ENCODE assay signal across 8 cellular contexts in genomic region chr9:116687074-116687761, GRCh38. TPM values are rescaled to one million over a fixed set of nuclear protein-coding genes. Genes with fewer than 3 reads are reported as not detected.
DNase-seq lines count a peak whose midpoint lies in the region; ATAC-seq and TF ChIP-seq lines count a peak whose summit lies in the region.

TSS of gene TRIM32 (plus strand) at chr9:116687305. CDS start at chr9:116697743, 10,438 bp downstream.

- H3K4me3 ChIP-seq in GM06990 (replicated peaks; ENCODE audit: low read depth, low read length), result peak within 1 kb of the TSS; percentile 89
- peak within 1 kb of the TSS; percentile 74 for H3K4me3 ChIP-seq in ovary
- H3K4me3 ChIP-seq in thoracic aorta, result peak within 1 kb of the TSS; percentile 89

- TF ChIP-seq EP300 in ovary (IDR thresholded peaks at IDR 0.05), result no peak

- peak; percentile 92 for DNase-seq in GM06990 (ENCODE audit: extremely low read depth, insufficient read length)
- DNase-seq in HEK293T (ENCODE audit: extremely low spot score), result peak; percentile 95
- peak; percentile 93 for DNase-seq in NAMALWA (ENCODE audit: low spot score)
- peak; percentile 60 for DNase-seq in SKM-1 treated with dmso at 0.1 percent for 144 hours (lab: John Stamatoyannopoulos, UW; ENCODE audit: unreplicated experiment)
- DNase-seq in head of caudate nucleus, result peak; percentile 73 to 97 (median 94)
- DNase-seq in ovary, result peak; percentile 89 to 95 (median 94)
- peak; percentile 70 for DNase-seq in thoracic aorta (ENCODE audit: low spot score)

- peaks cover 2% of the 10 kb centered on the region for H3K36me3 Mint-ChIP-seq in activated naive CD8-positive, alpha-beta T cell

- H3K27ac ChIP-seq in ovary, result peak within 1 kb of the TSS in 1 of 2 donors; percentile 33
- H3K27ac ChIP-seq in thoracic aorta, result peak within 1 kb of the TSS in 1 of 2 donors; percentile 50

- no peak for TF ChIP-seq CTCF in GM06990 (IDR thresholded peaks at IDR 0.05; ENCODE audit: insufficient read depth, low read length, poor library complexity, severe bottlenecking)
- no peak for TF ChIP-seq CTCF in ovary (IDR thresholded peaks at IDR 0.05)
- no peak for TF ChIP-seq CTCF in thoracic aorta (IDR thresholded peaks at IDR 0.05)

- H3K9me3 ChIP-seq in ovary, result no peaks in the 10 kb centered on the region
- H3K9me3 ChIP-seq in thoracic aorta, result no peaks in the 10 kb centered on the region

- H3K4me3 Mint-ChIP-seq in activated naive CD8-positive, alpha-beta T cell, result peak within 1 kb of the TSS; percentile 90

- H3K36me3 ChIP-seq in GM06990 (ENCODE audit: control insufficient read depth, insufficient read depth, low read length) (no peaks in the 10 kb centered on the region), ovary (no peaks in the 10 kb centered on the region), thoracic aorta (no peaks in the 10 kb centered on the region)

- TF ChIP-seq POLR2A in ovary (IDR thresholded peaks at IDR 0.05), result no peak

- peaks cover 70% of the 10 kb centered on the region for H3K4me1 Mint-ChIP-seq in activated naive CD8-positive, alpha-beta T cell (ENCODE audit: low read depth)

- ATAC-seq in thoracic aorta (ENCODE audit: insufficient number of reproducible peaks, low FRiP score, low read depth), result peak; percentile 57

- no peaks in the 10 kb centered on the region for H3K27me3 Mint-ChIP-seq in activated naive CD8-positive, alpha-beta T cell

- peak within 1 kb of the TSS; percentile 88 for H3K27ac Mint-ChIP-seq in activated naive CD8-positive, alpha-beta T cell

- CTCF ChIA-PET in HEK293T (lab: Yijun Ruan, JAX), result no interaction called here

- POLR2A ChIA-PET in HEK293T (lab: Yijun Ruan, JAX), result interaction anchor here (0.7 to 2.1 kb wide), 3 partner anchors 11 to 41 kb away, joined by 3 to 12 read pairs (median 4); no protein-coding TSS in a partner anchor

- 0 to 1% (median 1%) methylated on average over 54 of the region's 54 CpGs for WGBS in ovary, 3 donors

- H3K27me3 ChIP-seq in GM06990 (replicated peaks; ENCODE audit: control insufficient read depth, insufficient read depth, low read length) (no peaks in the 10 kb centered on the region), ovary (no peaks in the 10 kb centered on the region), thoracic aorta (replicated peaks; ENCODE audit: insufficient read depth) (no peaks in the 10 kb centered on the region)

- H3K9me3 Mint-ChIP-seq in activated naive CD8-positive, alpha-beta T cell (ENCODE audit: low read depth), result peaks cover 4% of the 10 kb centered on the region

- intact Hi-C loops in head of caudate nucleus (cut with DNase I), result no loop called here
- intact Hi-C loops in ovary (cut with DNase I), result no loop called here

- H3K4me1 ChIP-seq in ovary (ENCODE audit: insufficient read depth) (peaks cover 14% of the 10 kb centered on the region), thoracic aorta (ENCODE audit: control insufficient read depth in 1 of 2, low read depth in 2 of 2) (peaks cover 12 to 38% of the 10 kb centered on the region in 2 donors)

TF ChIP-seq in HEK293T, 16 proteins besides CTCF, POLR2A, EP300 and RAD21:
- no peak for TF ChIP-seq SUZ12 (IDR thresholded peaks at IDR 0.05)
- TF ChIP-seq L3MBTL2 (conservative IDR thresholded peaks at IDR 0.05), result peak; percentile 81
- TF ChIP-seq PKNOX1 (IDR thresholded peaks at IDR 0.05), result peak; percentile 99

RNA-seq across cellular contexts. Expression of gene TRIM32, which starts in this region (rescaled TPM):
- total RNA-seq in ovary (10 to 100 TPM; 10.5 to 29.2 (median 22.1) TPM), thoracic aorta (10 to 100 TPM; 19.6 to 33.3 TPM)
- polyA plus RNA-seq in ovary, result 10 to 100 TPM in 1 of 2 donors, 1 to 10 TPM in 1; 7.0 to 18.6 TPM
